In the genomic region with DNA sequence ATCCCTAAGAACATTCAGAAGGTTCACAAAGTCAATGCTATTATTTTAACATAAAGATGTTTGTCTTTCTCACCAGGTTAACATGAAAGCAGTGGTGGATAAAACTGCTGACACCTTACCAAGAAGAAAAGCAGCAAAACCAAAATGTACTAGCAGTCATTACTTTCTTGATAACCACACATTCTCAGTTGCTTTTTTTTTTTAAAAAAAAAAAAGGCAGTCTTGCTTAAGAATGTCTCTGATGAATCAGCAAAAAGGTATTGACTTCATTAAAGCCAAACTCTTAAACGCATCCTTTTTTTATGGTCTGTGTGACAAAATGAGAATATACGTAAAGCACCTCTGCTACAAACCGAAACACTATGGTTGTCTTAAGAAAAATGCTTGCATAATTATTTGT, we compare ENCODE assay signal across 15 cellular contexts. TPM values are rescaled to one million over a fixed set of nuclear protein-coding genes. Genes with fewer than 3 reads are reported as not detected.
A peak's percentile ranks its signal among the peaks of the same experiment; 100 is the strongest.
DNase-seq lines count a peak whose midpoint lies in the region; ATAC-seq and TF ChIP-seq lines count a peak whose summit lies in the region.
"Had no signal": no experiment of that assay in that cellular context is flagged by ENCODE, and none has a peak within 500 bp of the region (broad histone marks: within the 10 kb centered on the region; RNA-seq: fewer than 3 reads in every experiment).

No MANE protein-coding gene starts in this region.

- H2BK5ac ChIP-seq in mesenchymal stem cell (ENCODE audit: low read depth, low read length, poor library complexity, severe bottlenecking): no peak overlapping the region

- peaks cover 0 to 3% of the 10 kb centered on the region in 2 experiments for H3K36me3 ChIP-seq in mesenchymal stem cell (ENCODE audit: control insufficient read depth in 1 of 2, insufficient read depth in 2 of 2, low read depth in 1 of 2, low read length in 2 of 2)

- no peaks in the 10 kb centered on the region for H3K27me3 ChIP-seq in mesenchymal stem cell (ENCODE audit: control insufficient read depth in 1 of 2, insufficient read depth in 1 of 2, low read length in 2 of 2)
- H3K27me3 ChIP-seq: upper lobe of right lung had no signal

- H3K36me3 Mint-ChIP-seq in progenitor cell of endocrine pancreas (ENCODE audit: insufficient read depth): no peaks in the 10 kb centered on the region
- H3K36me3 Mint-ChIP-seq: activated naive CD8-positive, alpha-beta T cell treated with anti-CD3 and anti-CD28 coated beads for 36 hours; naive B cell had no signal

- ATAC-seq in GM19324 (IDR thresholded peaks at IDR 0.05; ENCODE audit: low FRiP score, unreplicated experiment): no peak
- ATAC-seq: upper lobe of right lung had no signal

- no peak overlapping the region for H2AK5ac ChIP-seq in mesenchymal stem cell (ENCODE audit: low read length, severe bottlenecking)

- no peak overlapping the region for H4K8ac ChIP-seq in mesenchymal stem cell (ENCODE audit: low read length)

- no peaks in the 10 kb centered on the region for H3K9me3 Mint-ChIP-seq in progenitor cell of endocrine pancreas (ENCODE audit: low read depth)
- H3K9me3 Mint-ChIP-seq: activated naive CD8-positive, alpha-beta T cell treated with anti-CD3 and anti-CD28 coated beads for 36 hours; naive B cell had no signal

- no peak overlapping the region for H2AFZ ChIP-seq in mesenchymal stem cell (ENCODE audit: low read depth, low read length)

- H3K4me1 Mint-ChIP-seq in progenitor cell of endocrine pancreas (ENCODE audit: low read depth): peaks cover 5% of the 10 kb centered on the region
- H3K4me1 Mint-ChIP-seq: naive B cell had no signal

- in situ Hi-C loops in astrocyte of the cerebellum (cut with HindIII; ENCODE audit: low sequenced_read_pairs): no loop called here

- DNase-seq in EH (ENCODE audit: low read depth) (peak; percentile 65), astrocyte of the cerebellum (ENCODE audit: low read depth) (peak; percentile 19), mesenchymal stem cell (peak; percentile 56), progenitor cell of endocrine pancreas (ENCODE audit: low spot score, unreplicated experiment) (no peak)
- DNase-seq in activated CD4-positive, alpha-beta T cell treated with anti-CD3 and anti-CD28 coated beads, Interleukin-2, amount 50 U/mL, for 1 hour: no peak
- DNase-seq: activated CD4-positive, alpha-beta T cell treated with anti-CD3 and anti-CD28 coated beads, Interleukin-2, amount 50 U/mL, for 48 hours; activated naive CD8-positive, alpha-beta T cell treated with anti-CD3 and anti-CD28 coated beads for 36 hours; DND-41; effector memory CD4-positive, alpha-beta T cell; naive B cell; small intestine; upper lobe of right lung had no signal

- no peak overlapping the region for H3K23ac ChIP-seq in mesenchymal stem cell (ENCODE audit: low read length in 2 of 2)

- no peak overlapping the region for H3K18ac ChIP-seq in mesenchymal stem cell (ENCODE audit: low read depth in 1 of 2, low read length in 2 of 2)

- no peak overlapping the region for H2BK120ac ChIP-seq in mesenchymal stem cell (ENCODE audit: low read depth, low read length)

- H3K9me3 ChIP-seq in mesenchymal stem cell (ENCODE audit: control insufficient read depth, low read length): no peaks in the 10 kb centered on the region
- H3K9me3 ChIP-seq: upper lobe of right lung had no signal

- TF ChIP-seq EP300 in Ishikawa (IDR thresholded peaks at IDR 0.05; ENCODE audit: borderline replicate concordance): no peak

- H2BK15ac ChIP-seq in mesenchymal stem cell (ENCODE audit: low read depth, poor library complexity, severe bottlenecking): no peak overlapping the region

- no peak overlapping the region for H3K4ac ChIP-seq in mesenchymal stem cell (ENCODE audit: low read depth in 1 of 2, low read length in 2 of 2)

- no peaks in the 10 kb centered on the region for H3K27me3 Mint-ChIP-seq in progenitor cell of endocrine pancreas
- H3K27me3 Mint-ChIP-seq: activated naive CD8-positive, alpha-beta T cell treated with anti-CD3 and anti-CD28 coated beads for 36 hours had no signal

- H3K4me2 ChIP-seq in mesenchymal stem cell (ENCODE audit: low read length, poor library complexity, severe bottlenecking): no peak overlapping the region

- no peak overlapping the region for H4K91ac ChIP-seq in mesenchymal stem cell (ENCODE audit: low read length)

- no peak for TF ChIP-seq CTCF in astrocyte of the cerebellum (IDR thresholded peaks at IDR 0.05; ENCODE audit: low read depth, low read length, missing control alignments)
- TF ChIP-seq CTCF in progenitor cell of endocrine pancreas (IDR thresholded peaks at IDR 0.05; ENCODE audit: unreplicated experiment): no peak

- WGBS in mesenchymal stem cell: no CpG with 5 or more reads among the region's 3 CpGs

- no peak overlapping the region for H3K9ac ChIP-seq in mesenchymal stem cell (ENCODE audit: low read length)

- H3K4me1 ChIP-seq in mesenchymal stem cell (ENCODE audit: control insufficient read depth, insufficient read depth, low read depth, low read length): no peaks in the 10 kb centered on the region
- H3K4me1 ChIP-seq: upper lobe of right lung had no signal

- H3K4me3 ChIP-seq in astrocyte of the cerebellum (ENCODE audit: low read depth, low read length): no peak overlapping the region
- H3K4me3 ChIP-seq in mesenchymal stem cell (ENCODE audit: insufficient read depth in 1 of 2, low read depth in 1 of 2, low read length in 2 of 2): no peak overlapping the region
- H3K4me3 ChIP-seq: upper lobe of right lung had no signal

- TF ChIP-seq RAD21 in Ishikawa (IDR thresholded peaks at IDR 0.05; ENCODE audit: low read depth): no peak

- no peak overlapping the region for H3K4me3 Mint-ChIP-seq in progenitor cell of endocrine pancreas (ENCODE audit: low read depth)
- H3K4me3 Mint-ChIP-seq: activated naive CD8-positive, alpha-beta T cell treated with anti-CD3 and anti-CD28 coated beads for 36 hours; naive B cell had no signal

- no peak overlapping the region for H3K14ac ChIP-seq in mesenchymal stem cell (ENCODE audit: low read length in 2 of 2)

- H2BK12ac ChIP-seq in mesenchymal stem cell (ENCODE audit: low read length in 2 of 2): no peak overlapping the region

- no peak overlapping the region for H3K27ac Mint-ChIP-seq in progenitor cell of endocrine pancreas
- H3K27ac Mint-ChIP-seq: activated naive CD8-positive, alpha-beta T cell treated with anti-CD3 and anti-CD28 coated beads for 36 hours; naive B cell had no signal

- no peaks in the 10 kb centered on the region for H3K79me1 ChIP-seq in mesenchymal stem cell (replicated peaks; ENCODE audit: low read length, poor library complexity, severe bottlenecking)

- H3K27ac ChIP-seq in mesenchymal stem cell (ENCODE audit: low read length, poor library complexity, severe bottlenecking): no peak overlapping the region
- H3K27ac ChIP-seq: upper lobe of right lung had no signal

TF ChIP-seq in Ishikawa, 13 proteins besides CTCF, POLR2A, EP300 and RAD21:
- TF ChIP-seq YY1 (IDR thresholded peaks at IDR 0.05; ENCODE audit: low read depth) (no peak), CEBPB (IDR thresholded peaks at IDR 0.05) (0 out of 2 replicates have a peak, but pooled peaks have one; percentile 20), NFIC (IDR thresholded peaks at IDR 0.05) (no peak)
TF ChIP-seq in Ishikawa: peak in this region for 1.

RNA-seq across cellular contexts. Expression of gene CDKL2, which starts 31.9 kb away (rescaled TPM):
- polyA plus RNA-seq in mesenchymal stem cell (2013, experiment 1 of 2): 1.6 TPM
- 1.5 TPM for polyA plus RNA-seq in mesenchymal stem cell (2013, experiment 2 of 2)
- 3.0 and 3.6 TPM in 2 replicates for total RNA-seq in progenitor cell of endocrine pancreas

RNA-seq across cellular contexts. Expression of gene ODAPH, which starts 42.5 kb away (rescaled TPM):
- polyA plus RNA-seq in mesenchymal stem cell (2013, experiment 1 of 2): not detected
- 0.04 TPM for polyA plus RNA-seq in mesenchymal stem cell (2013, experiment 2 of 2)
- total RNA-seq in progenitor cell of endocrine pancreas: not detected in 2 replicates
- total RNA-seq: activated naive CD8-positive, alpha-beta T cell treated with anti-CD3 and anti-CD28 coated beads for 36 hours; NCI-H460; upper lobe of right lung had no signal
- polyA plus RNA-seq: small intestine had no signal

Comparison
In these comparisons a context has a peak if more than half of its experiments do, and no peak if none do; other contexts are left out.
1. DNase-seq: peak in EH (single experiment), astrocyte of the cerebellum (single experiment) and mesenchymal stem cell (single experiment); none in progenitor cell of endocrine pancreas (single experiment) and activated CD4-positive, alpha-beta T cell treated with anti-CD3 and anti-CD28 coated beads, Interleukin-2, amount 50 U/mL, for 1 hour (single experiment).